Comparison of ENCODE assay signal across 9 cellular contexts in genomic region chr1:109762821-109763645, GRCh38. TPM values are rescaled to one million over a fixed set of nuclear protein-coding genes. Genes with fewer than 3 reads are reported as not detected.
DNase-seq lines count a peak whose midpoint lies in the region; ATAC-seq and TF ChIP-seq lines count a peak whose summit lies in the region.
"Had no signal": no experiment of that assay in that cellular context is flagged by ENCODE, and none has a peak within 500 bp of the region (broad histone marks: within the 10 kb centered on the region; RNA-seq: fewer than 3 reads in every experiment).

No MANE protein-coding gene starts in this region.

- no peak overlapping the region for H3K27ac Mint-ChIP-seq in GM23338

- no peak overlapping the region for H2AFZ ChIP-seq in GM23338

- H3K36me3 Mint-ChIP-seq in GM23338 (ENCODE audit: low read depth): no peaks in the 10 kb centered on the region; the same call in 2 of the 3 replicates

- no peaks in the 10 kb centered on the region for H3K9me3 ChIP-seq in neutrophil
- H3K9me3 ChIP-seq: SJCRH30 had no signal

- no peaks in the 10 kb centered on the region for H3K9me2 ChIP-seq in GM23338 (ENCODE audit: insufficient read depth)

- no peaks in the 10 kb centered on the region for H3K79me2 ChIP-seq in GM23338 (replicated peaks; ENCODE audit: insufficient read depth)

- DNase-seq in CMK (ENCODE audit: low read depth) (peak; percentile 78), OCI-M1 (lab: John Stamatoyannopoulos, UW) (peak; percentile 79), dermis microvascular lymphatic vessel endothelial cell (ENCODE audit: low read depth in 2 of 2) (peak; percentile 56 to 82), GOT3 (lab: John Stamatoyannopoulos, UW) (no peak), NCI-H2081 (lab: John Stamatoyannopoulos, UW) (no peak), GM23338 (ENCODE audit: low spot score) (no peak)
- DNase-seq: SJCRH30 had no signal

- H3K4me1 Mint-ChIP-seq in GM23338: peaks cover 5% of the 10 kb centered on the region

- H4K20me1 ChIP-seq in GM23338 (replicated peaks; ENCODE audit: insufficient read depth): no peaks in the 10 kb centered on the region

- no peaks in the 10 kb centered on the region for H3F3A ChIP-seq in GM23338 (replicated peaks; ENCODE audit: low read depth)

- TF ChIP-seq CTCF in neutrophil (IDR thresholded peaks at IDR 0.05) (no peak), GM23338 (conservative IDR thresholded peaks at IDR 0.05; ENCODE audit: low read depth in 2 of 2) (no peak)

- peak overlapping the region; percentile 46 for H3K27ac ChIP-seq in neutrophil
- no peak overlapping the region for H3K27ac ChIP-seq in GM23338 (ENCODE audit: low read depth)
- H3K27ac ChIP-seq: SJCRH30 had no signal

- H3K4me1 ChIP-seq in neutrophil (ENCODE audit: control insufficient read depth in 1 of 2, insufficient read depth in 1 of 2, low read depth in 1 of 2, low read length in 1 of 2) (peaks cover 13 to 15% of the 10 kb centered on the region in 2 experiments), GM23338 (ENCODE audit: insufficient read depth) (no peaks in the 10 kb centered on the region)
- H3K4me1 ChIP-seq: SJCRH30 had no signal

- no peak for ATAC-seq in HG03469 (IDR thresholded peaks at IDR 0.05; ENCODE audit: unreplicated experiment)
- no peak for ATAC-seq in GM23338

- no peak overlapping the region for H3K4me3 Mint-ChIP-seq in GM23338

- H3K4me2 ChIP-seq in GM23338: no peak overlapping the region

- peaks cover 13% of the 10 kb centered on the region for H3K27me3 Mint-ChIP-seq in GM23338 (ENCODE audit: insufficient read depth, low read depth, poor library complexity)

- no peaks in the 10 kb centered on the region; the same call in 2 of the 3 replicates for H3K9me3 Mint-ChIP-seq in GM23338

- H3K36me3 ChIP-seq in neutrophil: no peaks in the 10 kb centered on the region
- H3K36me3 ChIP-seq in GM23338 (ENCODE audit: insufficient read depth): no peaks in the 10 kb centered on the region
- H3K36me3 ChIP-seq: SJCRH30 had no signal

- peak overlapping the region in 1 of 2 experiments; percentile 14 for H3K4me3 ChIP-seq in neutrophil (ENCODE audit: low read depth in 1 of 2, low read length in 1 of 2)
- no peak overlapping the region for H3K4me3 ChIP-seq in GM23338
- H3K4me3 ChIP-seq: SJCRH30 had no signal

- H3K27me3 ChIP-seq in neutrophil (no peaks in the 10 kb centered on the region), GM23338 (ENCODE audit: insufficient read depth) (no peaks in the 10 kb centered on the region)

TF ChIP-seq in GM23338, 12 proteins besides CTCF, POLR2A, EP300 and RAD21 (continues in another document):
- TF ChIP-seq EZH2phosphoT487 (IDR thresholded peaks at IDR 0.05; ENCODE audit: unreplicated experiment) (no peak), CREB1 (CRISPR knock-in tag; IDR thresholded peaks at IDR 0.05; ENCODE audit: low read depth) (no peak), ZNF331 (CRISPR knock-in tag; IDR thresholded peaks at IDR 0.05; ENCODE audit: low read depth) (no peak), ZNF114 (CRISPR knock-in tag; IDR thresholded peaks at IDR 0.05) (no peak), EZH2 (IDR thresholded peaks at IDR 0.05; ENCODE audit: low read depth, unreplicated experiment) (no peak), NANOG (IDR thresholded peaks at IDR 0.05; ENCODE audit: borderline replicate concordance) (no peak), ZNF462 (CRISPR knock-in tag; IDR thresholded peaks at IDR 0.05) (no peak), STAT1 (IDR thresholded peaks at IDR 0.05; ENCODE audit: unreplicated experiment) (no peak), JUNB (IDR thresholded peaks at IDR 0.05; ENCODE audit: unreplicated experiment) (no peak), ETS1 (IDR thresholded peaks at IDR 0.05) (no peak)

RNA-seq across cellular contexts. Expression of gene EPS8L3, which starts 0.7 kb away (rescaled TPM):
- total RNA-seq in dermis microvascular lymphatic vessel endothelial cell: not detected in 2 replicates
- not detected in 2 replicates for total RNA-seq in GM23338 (2014; rRNA removed; shearing (Covaris generic))
- not detected in 2 replicates for polyA plus RNA-seq in GM23338 (2016; fragmentation: Nextera tagmentation; extraction: Ambion mirVana)
- total RNA-seq: SJCRH30 had no signal

RNA-seq across cellular contexts. Expression of gene GSTM3, which starts 22.2 kb away (rescaled TPM):
- 39.4 and 61.2 TPM in 2 replicates for total RNA-seq in dermis microvascular lymphatic vessel endothelial cell
- 3.1 and 7.4 TPM in 2 replicates for total RNA-seq in GM23338 (2014; rRNA removed; shearing (Covaris generic))
- 3.9 and 4.1 TPM in 2 replicates for polyA plus RNA-seq in GM23338 (2016; fragmentation: Nextera tagmentation; extraction: Ambion mirVana)

RNA-seq across cellular contexts. Expression of gene GSTM5, which starts 51.0 kb away (rescaled TPM):
- total RNA-seq in dermis microvascular lymphatic vessel endothelial cell: 0.25 TPM in 1 of 2 replicates, not detected in the other
- 2.5 and 4.8 TPM in 2 replicates for total RNA-seq in GM23338 (2014; rRNA removed; shearing (Covaris generic))
- 4.4 and 5.0 TPM in 2 replicates for polyA plus RNA-seq in GM23338 (2016; fragmentation: Nextera tagmentation; extraction: Ambion mirVana)

Comparison
In these comparisons a context has a peak if more than half of its experiments do, and no peak if none do; other contexts are left out.
1. DNase-seq: peak in CMK (single experiment), OCI-M1 (single experiment) and dermis microvascular lymphatic vessel endothelial cell (2 of 2); none in GOT3 (single experiment), NCI-H2081 (0 of 2) and GM23338 (single experiment).